8 cellular contexts compared by ENCODE assay signal in genomic region chr5:142326480-142326938, GRCh38. TPM values are rescaled to one million over a fixed set of nuclear protein-coding genes. Genes with fewer than 3 reads are reported as not detected.
DNase-seq lines count a peak whose midpoint lies in the region; ATAC-seq and TF ChIP-seq lines count a peak whose summit lies in the region.

No MANE protein-coding gene starts in this region.

- H3K27me3 ChIP-seq in GM06990 (replicated peaks; ENCODE audit: control insufficient read depth, insufficient read depth, low read length) = no peaks in the 10 kb centered on the region
- peaks cover 0 to 37% (median 10%) of the 10 kb centered on the region in 3 donors for H3K27me3 ChIP-seq in psoas muscle (ENCODE audit: insufficient read depth in 3 of 3, low read length in 2 of 3)

- peak; percentile 19 for DNase-seq in GM06990 (ENCODE audit: extremely low read depth, insufficient read length)
- no peak for DNase-seq in WTC11 (ENCODE audit: low spot score)
- DNase-seq in foreskin fibroblast = no peak
- no peak for DNase-seq in psoas muscle
- DNase-seq in NCI-H69 (lab: John Stamatoyannopoulos, UW) = no peak
- no peak for DNase-seq in mucosa of descending colon
- DNase-seq in NCI-H1436 treated with DMSO at 0.1 percent for 48 hours (lab: John Stamatoyannopoulos, UW) = no peak

- CTCF ChIA-PET in WTC11 (lab: Charles Lee) = interaction anchor here (0.8 to 3.9 kb wide), 9 partner anchors 9 to 387 kb away, joined by 3 to 59 read pairs (median 3); partner anchors contain the start of gene RNF14

- POLR2A ChIA-PET in WTC11 (lab: Charles Lee) = interaction anchor here (0.6 to 3.8 kb wide), 7 partner anchors 20 to 222 kb away, joined by 3 to 83 read pairs (median 4); no protein-coding TSS in a partner anchor

- WGBS in psoas muscle, 3 donors = 53 to 56% (median 55%) methylated on average over 8 of the region's 8 CpGs

- H3K4me3 ChIP-seq in GM06990 (replicated peaks; ENCODE audit: low read depth, low read length) = no peak overlapping the region
- peak overlapping the region; percentile 78 to 93 for H3K4me3 ChIP-seq in foreskin fibroblast (ENCODE audit: low read depth in 1 of 2, low read length in 2 of 2)
- H3K4me3 ChIP-seq in psoas muscle = peak overlapping the region; percentile 73
- no peak overlapping the region for H3K4me3 ChIP-seq in mucosa of descending colon

- H3K36me3 Mint-ChIP-seq in WTC11 = peaks cover 24% of the 10 kb centered on the region

- H3K4me1 ChIP-seq in psoas muscle (peaks cover 19% of the 10 kb centered on the region), mucosa of descending colon (ENCODE audit: low read depth) (peaks cover 27% of the 10 kb centered on the region)

- TF ChIP-seq CTCF in GM06990 (IDR thresholded peaks at IDR 0.05; ENCODE audit: insufficient read depth, low read length, poor library complexity, severe bottlenecking) (no peak), WTC11 (IDR thresholded peaks at IDR 0.05) (no peak), foreskin fibroblast (IDR thresholded peaks at IDR 0.05; ENCODE audit: low read depth, low read length) (no peak), psoas muscle (IDR thresholded peaks at IDR 0.05) (no peak), mucosa of descending colon (IDR thresholded peaks at IDR 0.05) (no peak)

- H3K27me3 Mint-ChIP-seq in WTC11 (ENCODE audit: low read depth) = no peaks in the 10 kb centered on the region; the same call in 1 of the 2 replicates

- ATAC-seq in WTC11 = peak; percentile 29; the same call in 1 of the 2 replicates
- ATAC-seq in psoas muscle = no peak
- ATAC-seq in HG02798 (IDR thresholded peaks at IDR 0.05; ENCODE audit: poor library complexity, unreplicated experiment) = no peak
- no peak for ATAC-seq in mucosa of descending colon

- H3K9me3 ChIP-seq in psoas muscle = no peaks in the 10 kb centered on the region
- H3K9me3 ChIP-seq in mucosa of descending colon = no peaks in the 10 kb centered on the region

- H3K27ac Mint-ChIP-seq in WTC11 = peak overlapping the region; percentile 93

- intact Hi-C loops in psoas muscle (cut with DNase I) = loop anchor here in 1 of 2 donors (10.0 kb wide), 1 partner anchor 172 kb away; no protein-coding TSS in a partner anchor
- intact Hi-C loops in mucosa of descending colon (cut with DNase I, micrococcal nuclease) = no loop called here

- no peaks in the 10 kb centered on the region for H3K9me3 Mint-ChIP-seq in WTC11

- no peaks in the 10 kb centered on the region for H3K36me3 ChIP-seq in GM06990 (ENCODE audit: control insufficient read depth, insufficient read depth, low read length)
- no peaks in the 10 kb centered on the region for H3K36me3 ChIP-seq in psoas muscle (ENCODE audit: insufficient read depth in 1 of 2, low read depth in 1 of 2)
- no peaks in the 10 kb centered on the region for H3K36me3 ChIP-seq in mucosa of descending colon (ENCODE audit: low read depth)

- peak overlapping the region; percentile 55 for H3K27ac ChIP-seq in psoas muscle

- H3K4me3 Mint-ChIP-seq in WTC11 = peak overlapping the region; percentile 96

- peaks cover 61% of the 10 kb centered on the region for H3K4me1 Mint-ChIP-seq in WTC11

TF ChIP-seq in WTC11, 78 proteins besides CTCF, POLR2A, EP300 and RAD21:
- TF ChIP-seq FOXJ3 (CRISPR knock-in tag; IDR thresholded peaks at IDR 0.05; ENCODE audit: borderline replicate concordance) (no peak), ZNF138 (CRISPR knock-in tag; conservative IDR thresholded peaks at IDR 0.05) (no peak), HMGXB4 (CRISPR knock-in tag; IDR thresholded peaks at IDR 0.05) (0 out of 2 replicates have a peak, but pooled peaks have one; percentile 19), MAX (CRISPR knock-in tag; IDR thresholded peaks at IDR 0.05) (peak; percentile 3; the same call in 1 of the 2 replicates), TP53 (CRISPR knock-in tag; IDR thresholded peaks at IDR 0.05) (no peak), CREM (CRISPR knock-in tag; IDR thresholded peaks at IDR 0.05) (peak; percentile 61; the same call in 1 of the 2 replicates), JUN (CRISPR knock-in tag; IDR thresholded peaks at IDR 0.05) (no peak), ATF3 (CRISPR knock-in tag; conservative IDR thresholded peaks at IDR 0.05) (no peak), OVOL2 (CRISPR knock-in tag; IDR thresholded peaks at IDR 0.05; ENCODE audit: borderline replicate concordance) (no peak), SOX15 (CRISPR knock-in tag; IDR thresholded peaks at IDR 0.05) (no peak), ZNF219 (CRISPR knock-in tag; IDR thresholded peaks at IDR 0.05; ENCODE audit: borderline replicate concordance) (no peak), ZNF263 (CRISPR knock-in tag; IDR thresholded peaks at IDR 0.05; ENCODE audit: low read depth) (no peak)
- TF ChIP-seq, protein P1, sequence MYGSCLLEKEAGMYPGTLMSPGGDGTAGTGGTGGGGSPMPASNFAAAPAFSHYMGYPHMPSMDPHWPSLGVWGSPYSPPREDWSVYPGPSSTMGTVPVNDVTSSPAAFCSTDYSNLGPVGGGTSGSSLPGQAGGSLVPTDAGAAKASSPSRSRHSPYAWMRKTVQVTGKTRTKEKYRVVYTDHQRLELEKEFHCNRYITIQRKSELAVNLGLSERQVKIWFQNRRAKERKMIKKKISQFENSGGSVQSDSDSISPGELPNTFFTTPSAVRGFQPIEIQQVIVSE (CRISPR knock-in tag; IDR thresholded peaks at IDR 0.05; ENCODE audit: borderline replicate concordance) = no peak
TF ChIP-seq in WTC11: peak in this region for 3.

RNA-seq across cellular contexts. Expression of gene SPRY4, which starts 1.7 kb away (rescaled TPM):
- total RNA-seq in WTC11 (2021) (99.6 to 140 TPM (median 103 TPM) in 3 replicates), psoas muscle (1 to 10 TPM; 5.3 to 6.3 (median 5.9) TPM), mucosa of descending colon (10 to 100 TPM; 10.7 to 13.8 (median 11.6) TPM)
- polyA plus RNA-seq in psoas muscle = 1 to 10 TPM; 1.0 to 8.0 (median 2.4) TPM

Comparison
In these comparisons a context has a peak if more than half of its experiments do, and no peak if none do; other contexts are left out.
1. H3K4me3 ChIP-seq: peak in foreskin fibroblast (2 of 2) and psoas muscle (single experiment); none in GM06990 (single experiment) and mucosa of descending colon (single experiment).